Comparison of ENCODE assay signal across 39 cellular contexts in the genomic region with DNA sequence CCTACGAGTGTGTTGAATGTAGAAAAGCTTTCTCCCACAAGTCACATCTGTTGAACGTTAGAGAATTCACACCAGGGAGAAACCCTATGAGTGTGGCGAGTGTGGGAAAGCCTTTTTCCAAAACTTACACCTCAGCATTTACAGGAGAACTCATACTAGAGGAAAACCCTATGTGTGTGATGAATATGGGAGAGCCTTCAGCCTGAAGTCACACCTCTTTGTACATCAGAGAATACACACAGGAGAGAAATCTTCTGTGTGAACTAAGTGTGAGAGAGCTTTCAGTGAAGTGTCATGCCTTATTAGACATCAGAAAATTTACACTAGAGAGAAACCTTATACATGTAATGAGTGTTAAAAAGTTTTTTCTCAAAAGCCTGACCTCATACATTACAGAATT. TPM values are rescaled to one million over a fixed set of nuclear protein-coding genes. Genes with fewer than 3 reads are reported as not detected.
"Had no signal": no experiment of that assay in that cellular context is flagged by ENCODE, and none has a peak within 500 bp of the region (broad histone marks: within the 10 kb centered on the region; RNA-seq: fewer than 3 reads in every experiment).

No MANE protein-coding gene starts in this region.

- H3K9me3 Mint-ChIP-seq: activated naive CD4-positive, alpha-beta T cell treated with anti-CD3 and anti-CD28 coated beads, Interleukin-2, amount 10 ng/mL, durations not matched to agents 7 days and 5 days; activated naive CD4-positive, alpha-beta T cell treated with anti-CD3 and anti-CD28 coated beads, Interleukin-2, amount 50 U/mL, for 24 hours; central memory CD8-positive, alpha-beta T cell had no signal

- H3K4me3 ChIP-seq: adrenal gland, ascending aorta, body of pancreas, breast epithelium, cardiac muscle cell, colonic mucosa had no signal

- H3K9me3 ChIP-seq: colonic mucosa had no signal

- ATAC-seq: activated naive CD4-positive, alpha-beta T cell treated with anti-CD3 and anti-CD28 coated beads, Interleukin-2, amount 50 U/mL, for 72 hours; activated naive CD8-positive, alpha-beta T cell treated with anti-CD3 and anti-CD28 coated beads, Interleukin-2, amount 50 U/mL, for 24 hours; activated T-cell treated with anti-CD3 and anti-CD28 coated beads, Interleukin-2, amount 50 U/mL, for 72 hours; activated T-helper 17 cell treated with anti-CD3 and anti-CD28 coated beads, Interleukin-2, amount 50 U/mL, for 72 hours; body of pancreas had no signal

- H3K36me3 Mint-ChIP-seq: activated naive CD4-positive, alpha-beta T cell treated with anti-CD3 and anti-CD28 coated beads, Interleukin-2, amount 10 ng/mL, durations not matched to agents 7 days and 5 days; activated naive CD4-positive, alpha-beta T cell treated with anti-CD3 and anti-CD28 coated beads, Interleukin-2, amount 50 U/mL, for 24 hours; activated naive CD8-positive, alpha-beta T cell; brain had no signal

- H3K27me3 ChIP-seq: adrenal gland, ascending aorta, body of pancreas, brain microvascular endothelial cell, breast epithelium, cardiac muscle cell, colonic mucosa had no signal

- H3K27ac Mint-ChIP-seq: activated naive CD4-positive, alpha-beta T cell treated with anti-CD3 and anti-CD28 coated beads for 36 hours; activated naive CD4-positive, alpha-beta T cell treated with anti-CD3 and anti-CD28 coated beads, Interleukin-2, amount 10 ng/mL, durations not matched to agents 7 days and 5 days; activated naive CD4-positive, alpha-beta T cell treated with anti-CD3 and anti-CD28 coated beads, Interleukin-2, amount 50 U/mL, for 24 hours; activated naive CD4-positive, alpha-beta T cell treated with anti-CD3 and anti-CD28 coated beads, Interleukin-2, amount 50 U/mL, for 72 hours; activated naive CD8-positive, alpha-beta T cell; activated naive CD8-positive, alpha-beta T cell treated with anti-CD3 and anti-CD28 coated beads for 36 hours; activated naive CD8-positive, alpha-beta T cell treated with anti-CD3 and anti-CD28 coated beads, Interleukin-2, amount 10 ng/mL, durations not matched to agents 7 days and 5 days; activated naive CD8-positive, alpha-beta T cell treated with anti-CD3 and anti-CD28 coated beads, Interleukin-2, amount 50 U/mL, for 24 hours; activated T-cell treated with anti-CD3 and anti-CD28 coated beads, Interleukin-2, amount 50 U/mL, for 72 hours; activated T-helper 1 cell treated with anti-CD3 and anti-CD28 coated beads, Interleukin-12 subunit alpha, Interleukin-12 subunit beta, Interleukin-2, Interleukin-4 antibody, amounts not matched to agents 30 ng/mL and 10 ng/mL and 1 ng/mL, durations not matched to agents 14 hours and 24 hours and 36 hours; activated T-helper 17 cell treated with anti-CD3 and anti-CD28 coated beads, Interleukin-2, amount 50 U/mL, for 72 hours; activated T-helper 2 cell treated with anti-CD3 and anti-CD28 coated beads, Interferon-gamma antibody, Interleukin-2, Interleukin-4, amounts not matched to agents 10 μg/mL and 5 μg/mL and 100 μg/mL, durations not matched to agents 14 hours and 24 hours and 36 hours; brain had no signal

- H3K27me3 Mint-ChIP-seq: activated naive CD4-positive, alpha-beta T cell treated with anti-CD3 and anti-CD28 coated beads, Interleukin-2, amount 10 ng/mL, durations not matched to agents 7 days and 5 days; activated naive CD4-positive, alpha-beta T cell treated with anti-CD3 and anti-CD28 coated beads, Interleukin-2, amount 50 U/mL, for 24 hours; activated naive CD8-positive, alpha-beta T cell; activated naive CD8-positive, alpha-beta T cell treated with anti-CD3 and anti-CD28 coated beads for 36 hours; activated naive CD8-positive, alpha-beta T cell treated with anti-CD3 and anti-CD28 coated beads, Interleukin-2, amount 10 ng/mL, durations not matched to agents 7 days and 5 days had no signal

- H3K4me1 Mint-ChIP-seq: activated naive CD4-positive, alpha-beta T cell treated with anti-CD3 and anti-CD28 coated beads, Interleukin-2, amount 10 ng/mL, durations not matched to agents 7 days and 5 days; activated naive CD4-positive, alpha-beta T cell treated with anti-CD3 and anti-CD28 coated beads, Interleukin-2, amount 50 U/mL, for 24 hours; activated naive CD8-positive, alpha-beta T cell treated with anti-CD3 and anti-CD28 coated beads for 36 hours; activated naive CD8-positive, alpha-beta T cell treated with anti-CD3 and anti-CD28 coated beads, Interleukin-2, amount 10 ng/mL, durations not matched to agents 7 days and 5 days; activated naive CD8-positive, alpha-beta T cell treated with anti-CD3 and anti-CD28 coated beads, Interleukin-2, amount 50 U/mL, for 24 hours; activated T-helper 17 cell treated with anti-CD3 and anti-CD28 coated beads, Interleukin-2, amount 50 U/mL, for 72 hours; brain; central memory CD8-positive, alpha-beta T cell had no signal

- DNase-seq: activated effector memory CD4-positive, alpha-beta T cell treated with anti-CD3 and anti-CD28 coated beads, Interleukin-2, amount 50 U/mL, for 16 hours; activated effector memory CD4-positive, alpha-beta T cell treated with Interleukin-2 at 50 U/mL for 16 hours; activated gamma-delta T cell; activated gamma-delta T cell treated with Interleukin-2 at 50 U/mL for 16 hours; activated naive CD4-positive, alpha-beta T cell; activated naive CD4-positive, alpha-beta T cell treated with anti-CD3 and anti-CD28 coated beads for 36 hours; activated naive CD4-positive, alpha-beta T cell treated with anti-CD3 and anti-CD28 coated beads, Interleukin-2, amount 10 ng/mL, durations not matched to agents 7 days and 5 days; activated naive CD4-positive, alpha-beta T cell treated with anti-CD3 and anti-CD28 coated beads, Interleukin-2, amount 50 U/mL, for 16 hours; activated naive CD4-positive, alpha-beta T cell treated with Interleukin-2 at 50 U/mL for 16 hours; activated naive CD8-positive, alpha-beta T cell treated with anti-CD3 and anti-CD28 coated beads for 36 hours; activated naive CD8-positive, alpha-beta T cell treated with anti-CD3 and anti-CD28 coated beads, Interleukin-2, amount 10 ng/mL, durations not matched to agents 7 days and 5 days; activated naive CD8-positive, alpha-beta T cell treated with anti-CD3 and anti-CD28 coated beads, Interleukin-2, amount 50 U/mL, for 24 hours; activated T-cell treated with anti-CD3 and anti-CD28 coated beads, Interleukin-2, amount 50 U/mL, for 48 hours; activated T-cell treated with anti-CD3 and anti-CD28 coated beads, Interleukin-2, amount 50 U/mL, for 72 hours; adrenal gland; amniotic stem cell; amygdala; anterior cingulate cortex; aorta; body of pancreas; brain microvascular endothelial cell; caudate nucleus; central memory CD4-positive, alpha-beta T cell; cerebellar nuclear complex; colonic mucosa had no signal

- H3K36me3 ChIP-seq: adrenal gland, ascending aorta, brain microvascular endothelial cell, breast epithelium, cardiac muscle cell, colonic mucosa had no signal

- H3K4me3 Mint-ChIP-seq: activated naive CD4-positive, alpha-beta T cell treated with anti-CD3 and anti-CD28 coated beads for 36 hours; activated naive CD4-positive, alpha-beta T cell treated with anti-CD3 and anti-CD28 coated beads, Interleukin-2, amount 10 ng/mL, durations not matched to agents 7 days and 5 days; activated naive CD4-positive, alpha-beta T cell treated with anti-CD3 and anti-CD28 coated beads, Interleukin-2, amount 50 U/mL, for 24 hours; activated naive CD8-positive, alpha-beta T cell; activated naive CD8-positive, alpha-beta T cell treated with anti-CD3 and anti-CD28 coated beads for 36 hours; activated naive CD8-positive, alpha-beta T cell treated with anti-CD3 and anti-CD28 coated beads, Interleukin-2, amount 10 ng/mL, durations not matched to agents 7 days and 5 days; activated naive CD8-positive, alpha-beta T cell treated with anti-CD3 and anti-CD28 coated beads, Interleukin-2, amount 50 U/mL, for 24 hours; activated T-cell treated with anti-CD3 and anti-CD28 coated beads, Interleukin-2, amount 50 U/mL, for 72 hours; activated T-helper 1 cell treated with anti-CD3 and anti-CD28 coated beads, Interleukin-12 subunit alpha, Interleukin-12 subunit beta, Interleukin-2, Interleukin-4 antibody, amounts not matched to agents 30 ng/mL and 10 ng/mL and 1 ng/mL, durations not matched to agents 14 hours and 24 hours and 36 hours; activated T-helper 17 cell treated with anti-CD3 and anti-CD28 coated beads, Interleukin-2, amount 50 U/mL, for 72 hours; brain; central memory CD8-positive, alpha-beta T cell had no signal

- H3K27ac ChIP-seq: adrenal gland, ascending aorta, body of pancreas, brain microvascular endothelial cell, breast epithelium, cardiac muscle cell, colonic mucosa had no signal

- FAIRE-seq: astrocyte, bronchial epithelial cell, colon had no signal

- H3K4me1 ChIP-seq: adrenal gland, ascending aorta, body of pancreas, breast epithelium, colonic mucosa had no signal

RNA-seq across cellular contexts. Expression of a gene that starts 41.8 kb away (rescaled TPM):
- total RNA-seq: activated naive CD4-positive, alpha-beta T cell treated with anti-CD3 and anti-CD28 coated beads for 36 hours; activated naive CD8-positive, alpha-beta T cell treated with anti-CD3 and anti-CD28 coated beads for 36 hours; activated naive CD8-positive, alpha-beta T cell treated with anti-CD3 and anti-CD28 coated beads, Interleukin-2, amount 10 ng/mL, durations not matched to agents 7 days and 5 days; activated T-cell treated with anti-CD3 and anti-CD28 coated beads, Interleukin-2, amount 50 U/mL, for 72 hours; activated T-helper 1 cell treated with anti-CD3 and anti-CD28 coated beads, Interleukin-12 subunit alpha, Interleukin-12 subunit beta, Interleukin-2, Interleukin-4 antibody, amounts not matched to agents 30 ng/mL and 10 ng/mL and 1 ng/mL, durations not matched to agents 14 hours and 24 hours and 36 hours; activated T-helper 17 cell treated with anti-CD3 and anti-CD28 coated beads, Interleukin-2, amount 50 U/mL, for 72 hours; activated T-helper 2 cell treated with anti-CD3 and anti-CD28 coated beads, Interferon-gamma antibody, Interleukin-2, Interleukin-4, amounts not matched to agents 10 μg/mL and 5 μg/mL and 100 μg/mL, durations not matched to agents 14 hours and 24 hours and 36 hours had no signal
